8 cellular contexts compared by ENCODE assay signal in the genomic region with DNA sequence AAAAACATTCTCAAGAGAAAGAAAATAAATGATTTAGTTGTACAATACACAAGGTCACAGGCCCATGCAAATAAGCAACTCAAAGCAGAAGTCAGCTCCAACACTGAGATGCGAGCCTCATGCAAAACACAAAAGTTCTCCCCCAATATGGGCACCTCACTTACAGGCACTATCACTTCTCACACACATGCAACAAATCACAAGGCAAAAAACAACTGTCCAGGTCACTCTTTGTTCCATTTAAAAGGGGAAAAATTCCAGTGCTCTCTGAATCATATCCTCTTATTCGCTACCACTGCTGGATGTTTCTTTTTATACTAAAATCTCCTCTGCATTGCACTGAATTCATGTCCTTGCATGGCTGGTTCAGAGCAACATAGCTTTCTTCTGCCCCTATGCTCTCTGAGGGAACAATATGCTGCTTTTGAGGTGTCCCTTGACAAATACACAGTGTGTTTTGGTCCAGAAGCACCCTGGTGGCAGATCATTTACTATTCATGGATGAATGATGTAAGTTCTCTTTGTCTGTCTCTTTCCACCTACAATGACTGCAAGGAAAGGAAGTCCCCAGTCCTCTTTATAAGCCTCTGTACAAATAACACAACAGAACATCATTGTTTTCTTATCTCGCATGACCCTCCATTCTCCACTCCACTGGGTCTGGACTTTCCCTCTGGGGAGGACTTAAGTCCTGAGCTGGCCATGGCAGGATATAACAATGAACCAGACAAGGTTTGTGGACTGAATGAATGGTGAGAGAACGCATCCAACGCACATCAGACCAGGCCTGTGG.
DNase-seq lines count a peak whose midpoint lies in the region; ATAC-seq and TF ChIP-seq lines count a peak whose summit lies in the region.

No MANE protein-coding gene starts in this region.

- H3K9me3 Mint-ChIP-seq in activated CD4-positive, alpha-beta memory T cell treated with anti-CD3 and anti-CD28 coated beads for 36 hours = no peaks in the 10 kb centered on the region
- no peaks in the 10 kb centered on the region for H3K9me3 Mint-ChIP-seq in activated T-cell treated with anti-CD3 and anti-CD28 coated beads, Interleukin-2, amount 50 U/mL, for 4 hours

- intact Hi-C loops in activated CD4-positive, alpha-beta memory T cell treated with anti-CD3 and anti-CD28 coated beads for 36 hours (cut with micrococcal nuclease) = no loop called here

- no peaks in the 10 kb centered on the region for H3K27me3 ChIP-seq in foreskin keratinocyte

- POLR2A ChIA-PET in activated CD4-positive, alpha-beta memory T cell treated with anti-CD3 and anti-CD28 coated beads for 36 hours (lab: Charles Lee) = no interaction called here
- POLR2A ChIA-PET in HEK293T (lab: Yijun Ruan, JAX) = no interaction called here

- peaks cover 24% of the 10 kb centered on the region for H3K36me3 Mint-ChIP-seq in activated CD4-positive, alpha-beta memory T cell treated with anti-CD3 and anti-CD28 coated beads for 36 hours
- H3K36me3 Mint-ChIP-seq in activated T-cell treated with anti-CD3 and anti-CD28 coated beads, Interleukin-2, amount 50 U/mL, for 4 hours (ENCODE audit: insufficient read depth) = peaks cover 26% of the 10 kb centered on the region

- CTCF ChIA-PET in activated CD4-positive, alpha-beta memory T cell treated with anti-CD3 and anti-CD28 coated beads for 36 hours (lab: Charles Lee) = interaction anchor here (1.1 kb wide), 1 partner anchor 30 kb away, joined by 3 read pairs; no protein-coding TSS in a partner anchor
- CTCF ChIA-PET in HEK293T (lab: Yijun Ruan, JAX) = interaction anchor here (0.7 to 0.8 kb wide), 2 partner anchors 9 to 37 kb away, joined by 3 read pairs; no protein-coding TSS in a partner anchor

- no peak overlapping the region for H3K4me3 Mint-ChIP-seq in activated CD4-positive, alpha-beta memory T cell treated with anti-CD3 and anti-CD28 coated beads for 36 hours
- H3K4me3 Mint-ChIP-seq in activated T-cell treated with anti-CD3 and anti-CD28 coated beads, Interleukin-2, amount 50 U/mL, for 4 hours = no peak overlapping the region

- DNase-seq in Daoy (ENCODE audit: low read depth) = peak; percentile 43
- DNase-seq in foreskin keratinocyte = no peak
- no peak for DNase-seq in activated CD4-positive, alpha-beta memory T cell treated with anti-CD3 and anti-CD28 coated beads for 36 hours
- no peak for DNase-seq in HEK293T (ENCODE audit: extremely low spot score)
- DNase-seq in activated T-cell treated with anti-CD3 and anti-CD28 coated beads, Interleukin-2, amount 50 U/mL, for 4 hours = no peak

- H3K4me1 ChIP-seq in foreskin keratinocyte = peaks cover 10% of the 10 kb centered on the region

- H3K4me1 Mint-ChIP-seq in activated CD4-positive, alpha-beta memory T cell treated with anti-CD3 and anti-CD28 coated beads for 36 hours (ENCODE audit: low read depth) = peaks cover 6% of the 10 kb centered on the region
- H3K4me1 Mint-ChIP-seq in activated T-cell treated with anti-CD3 and anti-CD28 coated beads, Interleukin-2, amount 50 U/mL, for 4 hours (ENCODE audit: low read depth) = peaks cover 18% of the 10 kb centered on the region

- no peaks in the 10 kb centered on the region for H3K27me3 Mint-ChIP-seq in activated CD4-positive, alpha-beta memory T cell treated with anti-CD3 and anti-CD28 coated beads for 36 hours
- H3K27me3 Mint-ChIP-seq in activated T-cell treated with anti-CD3 and anti-CD28 coated beads, Interleukin-2, amount 50 U/mL, for 4 hours (ENCODE audit: low read depth) = no peaks in the 10 kb centered on the region

- no peak overlapping the region for H3K27ac ChIP-seq in foreskin keratinocyte

- ATAC-seq in GM21390 (IDR thresholded peaks at IDR 0.05; ENCODE audit: unreplicated experiment) (peak; percentile 68), HG03520 (IDR thresholded peaks at IDR 0.05; ENCODE audit: unreplicated experiment) (peak; percentile 52), esophagus mucosa (peak; percentile 52), foreskin keratinocyte (no peak)
- no peak for ATAC-seq in activated T-cell treated with anti-CD3 and anti-CD28 coated beads, Interleukin-2, amount 50 U/mL, for 4 hours

- H3K27ac Mint-ChIP-seq in activated CD4-positive, alpha-beta memory T cell treated with anti-CD3 and anti-CD28 coated beads for 36 hours = no peak overlapping the region

- TF ChIP-seq CTCF in foreskin keratinocyte (conservative IDR thresholded peaks at IDR 0.05) = no peak

TF ChIP-seq in HEK293T, 16 proteins besides CTCF, POLR2A, EP300 and RAD21:
- no peak for TF ChIP-seq HDGF (IDR thresholded peaks at IDR 0.05; ENCODE audit: borderline replicate concordance)

Comparison
In these comparisons a context has a peak if more than half of its experiments do, and no peak if none do; other contexts are left out.
1. ATAC-seq: peak in GM21390 (single experiment), HG03520 (single experiment) and esophagus mucosa (single experiment); none in foreskin keratinocyte (single experiment) and activated T-cell treated with anti-CD3 and anti-CD28 coated beads, Interleukin-2, amount 50 U/mL, for 4 hours (0 of 2).